ENCODE assay signal across 14 cellular contexts in genomic region chr11:130623909-130624668, GRCh38.
DNase-seq lines count a peak whose midpoint lies in the region; ATAC-seq and TF ChIP-seq lines count a peak whose summit lies in the region.
"Had no signal": no experiment of that assay in that cellular context is flagged by ENCODE, and none has a peak within 500 bp of the region (broad histone marks: within the 10 kb centered on the region; RNA-seq: fewer than 3 reads in every experiment).

No MANE protein-coding gene starts in this region.

- peak overlapping the region; percentile 40 for H3K4me2 ChIP-seq in smooth muscle cell

- peaks cover 35% of the 10 kb centered on the region for H3K4me1 Mint-ChIP-seq in chondrocyte (ENCODE audit: low read depth)

- no peaks in the 10 kb centered on the region for H3K9me3 ChIP-seq in smooth muscle cell (replicated peaks; ENCODE audit: low read depth)

- 28% methylated on average over 6 of the region's 6 CpGs for WGBS in smooth muscle cell (ENCODE audit: low lambda C conversion rate)

- peak overlapping the region; percentile 86 for H3K27ac Mint-ChIP-seq in chondrocyte (ENCODE audit: unreplicated experiment)

- H3K27me3 ChIP-seq in smooth muscle cell (ENCODE audit: low read depth) = no peaks in the 10 kb centered on the region

- no peaks in the 10 kb centered on the region for H3K79me2 ChIP-seq in smooth muscle cell (ENCODE audit: low read depth)

- H3K4me1 ChIP-seq in smooth muscle cell (ENCODE audit: low read depth) = peaks cover 12% of the 10 kb centered on the region

- no peak overlapping the region for H3K9ac ChIP-seq in smooth muscle cell (ENCODE audit: low read depth)

- no peaks in the 10 kb centered on the region for H3K27me3 Mint-ChIP-seq in chondrocyte (ENCODE audit: low read depth)

- H3K9me3 Mint-ChIP-seq in chondrocyte (ENCODE audit: low read depth) = peaks cover 6% of the 10 kb centered on the region

- DNase-seq in HFF-Myc (ENCODE audit: extremely low read depth, low read depth) (no peak), chondrocyte (ENCODE audit: low spot score) (no peak), islet precursor cell (peak; percentile 67), smooth muscle cell (lab: John Stamatoyannopoulos, UW; ENCODE audit: unreplicated experiment) (no peak), NCI-H2227 treated with DMSO at 0.1 percent for 48 hours (lab: John Stamatoyannopoulos, UW) (no peak), GDM1 (lab: John Stamatoyannopoulos, UW) (no peak), NCI-H524 treated with DMSO at 0.1 percent for 48 hours (lab: John Stamatoyannopoulos, UW) (no peak)
- DNase-seq: activated effector memory CD4-positive, alpha-beta T cell treated with anti-CD3 and anti-CD28 coated beads, Interleukin-2, amount 50 U/mL, for 16 hours; AML-193; anterior cingulate cortex; NCI-H1694; OCI-M1; posterior cingulate gyrus had no signal

- peaks cover 8% of the 10 kb centered on the region for H3F3A ChIP-seq in smooth muscle cell (ENCODE audit: low read depth)

- H3K4me3 ChIP-seq in HFF-Myc (replicated peaks; ENCODE audit: low read depth, low read length) (no peak overlapping the region), smooth muscle cell (no peak overlapping the region)

- H3K4me3 Mint-ChIP-seq in chondrocyte (ENCODE audit: unreplicated experiment) = no peak overlapping the region

- H3K27ac ChIP-seq in smooth muscle cell (ENCODE audit: low read depth) = peak overlapping the region; percentile 70

- no peaks in the 10 kb centered on the region for H3K36me3 ChIP-seq in smooth muscle cell (ENCODE audit: low read depth)

- ATAC-seq in HG03139 (IDR thresholded peaks at IDR 0.05; ENCODE audit: unreplicated experiment) = no peak

- no peaks in the 10 kb centered on the region for H3K36me3 Mint-ChIP-seq in chondrocyte (ENCODE audit: low read depth)

- H2AFZ ChIP-seq in smooth muscle cell (ENCODE audit: low read depth) = no peak overlapping the region

- H4K20me1 ChIP-seq in smooth muscle cell (ENCODE audit: low read depth) = no peaks in the 10 kb centered on the region

- TF ChIP-seq CTCF in HFF-Myc (IDR thresholded peaks at IDR 0.05; ENCODE audit: low read depth, low read length, missing control alignments) (peak; percentile 2), chondrocyte (IDR thresholded peaks at IDR 0.05) (peak; percentile 56), smooth muscle cell (IDR thresholded peaks at IDR 0.05; ENCODE audit: borderline replicate concordance, insufficient read depth, poor library complexity, severe bottlenecking) (no peak)
